In genomic region chr9:124468061-124468740, GRCh38 we compare ENCODE assay signal across 1 cellular context.
TF ChIP-seq lines count a peak whose summit lies in the region.

No MANE protein-coding gene starts in this region.

TF ChIP-seq in GM12878, 131 proteins besides CTCF, POLR2A, EP300 and RAD21:
- TF ChIP-seq USF2 (IDR thresholded peaks at IDR 0.05; ENCODE audit: borderline replicate concordance, low read depth, low read length) (no peak), KAT2A (conservative IDR thresholded peaks at IDR 0.05; ENCODE audit: control insufficient read depth, low read depth, low read length) (no peak), SPI1 (IDR thresholded peaks at IDR 0.05; ENCODE audit: borderline replicate concordance, insufficient read depth, low read depth, low read length) (peak; percentile 79), PAX8 (IDR thresholded peaks at IDR 0.05) (no peak), JUNB (IDR thresholded peaks at IDR 0.05) (no peak), TARDBP (IDR thresholded peaks at IDR 0.05; ENCODE audit: borderline replicate concordance) (no peak)
